Comparison of ENCODE assay signal across 8 cellular contexts in the genomic region with DNA sequence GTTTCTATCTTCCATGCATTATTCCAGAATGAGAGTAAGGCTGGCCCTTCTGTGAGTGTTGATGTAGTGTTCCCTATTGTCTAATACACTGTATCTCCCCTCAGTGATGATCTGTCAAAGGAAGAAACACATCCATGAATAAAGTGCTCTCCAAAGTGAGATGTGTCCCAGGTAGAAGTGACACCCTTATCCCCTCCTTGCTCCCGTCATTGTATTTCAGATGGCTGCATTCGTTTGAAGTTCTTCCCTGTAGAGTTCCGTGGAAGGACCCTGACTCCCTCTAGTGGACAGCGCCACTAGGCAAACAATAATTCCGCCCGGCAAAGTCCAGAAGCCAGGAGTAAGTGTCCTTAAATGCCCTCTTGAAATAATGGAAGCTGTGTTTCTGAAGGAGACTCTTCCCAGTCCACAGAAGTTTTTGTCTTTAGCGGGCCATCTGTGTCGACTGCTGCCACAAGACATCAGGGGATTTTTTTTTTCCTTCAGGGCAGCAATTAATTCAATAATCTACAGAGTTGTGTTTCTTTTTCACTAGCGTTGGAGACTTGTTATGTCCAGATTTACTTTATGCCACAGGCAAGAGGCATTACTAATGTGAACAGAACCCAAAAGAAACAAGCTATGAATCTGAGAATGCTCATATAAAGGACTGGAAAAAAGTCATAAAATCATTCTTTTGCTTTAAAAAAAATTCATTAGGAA.
DNase-seq lines count a peak whose midpoint lies in the region; ATAC-seq and TF ChIP-seq lines count a peak whose summit lies in the region.

No MANE protein-coding gene starts in this region.

- DNase-seq in LHCN-M2 (ENCODE audit: low read depth), result peak; percentile 74
- peak; percentile 59 to 79 for DNase-seq in PC-9
- DNase-seq in activated T-cell treated with anti-CD3 and anti-CD28 coated beads, Interleukin-2, amount 50 U/mL, for 48 hours, result peak; percentile 68 to 73
- DNase-seq in fibroblast of peridontal ligament (ENCODE audit: extremely low read depth), result peak; percentile 92
- DNase-seq in neuronal stem cell (ENCODE audit: low spot score), result peak; percentile 80
- DNase-seq in substantia nigra (lab: John Stamatoyannopoulos, UW), result peak in 48 of 49 donors; percentile 36 to 93 (median 82)

- H3K9me2 ChIP-seq in DOHH2 (replicated peaks; ENCODE audit: control insufficient read depth, low read length) (no peaks in the 10 kb centered on the region), PC-9 (ENCODE audit: insufficient read depth) (no peaks in the 10 kb centered on the region)

- H3K9me3 ChIP-seq in DOHH2 (ENCODE audit: control insufficient read depth, insufficient read depth, low read length) (no peaks in the 10 kb centered on the region), PC-9 (ENCODE audit: insufficient read depth, low read depth) (no peaks in the 10 kb centered on the region), neuronal stem cell (replicated peaks in 1 of 2; ENCODE audit: control insufficient read depth in 2 of 2, insufficient read depth in 1 of 2, low read depth in 1 of 2, low read length in 2 of 2) (no peaks in the 10 kb centered on the region)

- no peak overlapping the region for H3K14ac ChIP-seq in neuronal stem cell (ENCODE audit: low read length)

- H3K36me3 ChIP-seq in DOHH2 (ENCODE audit: control insufficient read depth, low read length), result no peaks in the 10 kb centered on the region
- no peaks in the 10 kb centered on the region for H3K36me3 ChIP-seq in PC-9 (ENCODE audit: low read depth)
- H3K36me3 ChIP-seq in neuronal stem cell (replicated peaks in 1 of 2; ENCODE audit: control insufficient read depth in 2 of 2, insufficient read depth in 2 of 2, low read length in 2 of 2), result no peaks in the 10 kb centered on the region

- H3K27ac ChIP-seq in DOHH2 (ENCODE audit: low read depth, low read length) (no peak overlapping the region), PC-9 (no peak overlapping the region), neuronal stem cell (replicated peaks; ENCODE audit: low read length) (no peak overlapping the region), substantia nigra (ENCODE audit: low read depth, low read length, poor library complexity, severe bottlenecking) (peak overlapping the region; percentile 92)

- WGBS in neuronal stem cell (ENCODE audit: extremely low coverage in 2 of 2, insufficient read length in 2 of 2, insufficient replicate concordance in 1 of 2), 2 donors, result no CpG with 5 or more reads among the region's 9 CpGs

- no peak overlapping the region for H3K9ac ChIP-seq in neuronal stem cell (ENCODE audit: low read depth, low read length, poor library complexity)

- no peak overlapping the region for H2BK15ac ChIP-seq in neuronal stem cell (ENCODE audit: low read length)

- no peak overlapping the region for H4K91ac ChIP-seq in neuronal stem cell (ENCODE audit: low read depth, low read length, poor library complexity)

- TF ChIP-seq CTCF in DOHH2 (IDR thresholded peaks at IDR 0.05; ENCODE audit: low read depth, low read length, poor library complexity, severe bottlenecking) (peak; percentile 93), PC-9 (conservative IDR thresholded peaks at IDR 0.05) (peak; percentile 86)

- no TSS peak for BruUV-seq in PC-9 (replicated peaks; lab: Mats Ljungman, UMichigan)

- H3K4me2 ChIP-seq in DOHH2 (ENCODE audit: low read length), result no peak overlapping the region
- H3K4me2 ChIP-seq in PC-9, result no peak overlapping the region
- H3K4me2 ChIP-seq in neuronal stem cell (ENCODE audit: insufficient read depth, low read length, poor library complexity, severe bottlenecking), result no peak overlapping the region

- no peak overlapping the region for H3K4ac ChIP-seq in neuronal stem cell (ENCODE audit: low read length)

- H2AFZ ChIP-seq in PC-9 (no peak overlapping the region), neuronal stem cell (ENCODE audit: low read length) (peak overlapping the region; percentile 32)

- CTCF ChIA-PET in PC-9 (lab: Charles Lee), result interaction anchor here (0.6 to 1.4 kb wide), 5 partner anchors 22 to 172 kb away, joined by 3 to 5 read pairs (median 5); no protein-coding TSS in a partner anchor

- H3K4me1 ChIP-seq in DOHH2 (ENCODE audit: control insufficient read depth, low read length) (no peaks in the 10 kb centered on the region), PC-9 (replicated peaks; ENCODE audit: insufficient read depth) (no peaks in the 10 kb centered on the region), neuronal stem cell (ENCODE audit: control insufficient read depth in 2 of 2, insufficient read depth in 1 of 2, low read depth in 1 of 2, low read length in 2 of 2) (peaks cover 8 to 10% of the 10 kb centered on the region in 2 donors)

- H2AK5ac ChIP-seq in neuronal stem cell (ENCODE audit: low read depth, low read length), result no peak overlapping the region

- intact Hi-C loops in PC-9 (cut with micrococcal nuclease; ENCODE audit: unreplicated experiment), result loop anchor here (1.0 to 5.0 kb wide), 6 partner anchors 55 to 463 kb away; a partner anchor contains a TSS

- H2BK5ac ChIP-seq in neuronal stem cell (ENCODE audit: low read length), result no peak overlapping the region

- H3K4me3 ChIP-seq in DOHH2 (ENCODE audit: low read length), result no peak overlapping the region
- H3K4me3 ChIP-seq in PC-9, result no peak overlapping the region
- H3K4me3 ChIP-seq in neuronal stem cell (ENCODE audit: low read length in 2 of 2), result no peak overlapping the region

- POLR2A ChIA-PET in PC-9 (lab: Charles Lee; ENCODE audit: unreplicated experiment), result interaction anchor here (0.7 kb wide), 1 partner anchor 33 kb away, joined by 3 read pairs; no protein-coding TSS in a partner anchor

- peak; percentile 76 for ATAC-seq in GM21786 (IDR thresholded peaks at IDR 0.05; ENCODE audit: unreplicated experiment)

- no peaks in the 10 kb centered on the region for H3F3A ChIP-seq in DOHH2 (ENCODE audit: control insufficient read depth, insufficient read depth)
- no peaks in the 10 kb centered on the region for H3F3A ChIP-seq in PC-9 (ENCODE audit: insufficient read depth, low read depth)

- peaks cover 5% of the 10 kb centered on the region; the same call in 1 of the 2 replicates for H3K27me3 ChIP-seq in DOHH2 (ENCODE audit: control insufficient read depth, low read length)
- H3K27me3 ChIP-seq in PC-9 (ENCODE audit: insufficient read depth, low read depth), result no peaks in the 10 kb centered on the region
- no peaks in the 10 kb centered on the region for H3K27me3 ChIP-seq in neuronal stem cell (ENCODE audit: control insufficient read depth in 3 of 3, insufficient read depth in 3 of 3, low read depth in 1 of 3, low read length in 3 of 3)

- no peak overlapping the region for H2BK12ac ChIP-seq in neuronal stem cell (ENCODE audit: low read length)

- no peaks in the 10 kb centered on the region for H3K79me2 ChIP-seq in DOHH2 (ENCODE audit: control insufficient read depth, low read length)
- H3K79me2 ChIP-seq in PC-9 (ENCODE audit: low read depth), result no peaks in the 10 kb centered on the region

- H4K20me1 ChIP-seq in DOHH2 (ENCODE audit: control insufficient read depth, insufficient read depth, low read depth, low read length) (no peaks in the 10 kb centered on the region), PC-9 (ENCODE audit: insufficient read depth) (no peaks in the 10 kb centered on the region)

- H4K8ac ChIP-seq in neuronal stem cell (ENCODE audit: low read depth, low read length), result no peak overlapping the region

- no peak overlapping the region for H2BK120ac ChIP-seq in neuronal stem cell (ENCODE audit: low read depth, low read length)

- no peak overlapping the region for H3K18ac ChIP-seq in neuronal stem cell (ENCODE audit: low read length)

- no peaks in the 10 kb centered on the region for H3K79me1 ChIP-seq in neuronal stem cell (ENCODE audit: low read depth, low read length)

- no peak overlapping the region for H3K23ac ChIP-seq in neuronal stem cell (ENCODE audit: low read depth, low read length, poor library complexity)
